In the genomic region with DNA sequence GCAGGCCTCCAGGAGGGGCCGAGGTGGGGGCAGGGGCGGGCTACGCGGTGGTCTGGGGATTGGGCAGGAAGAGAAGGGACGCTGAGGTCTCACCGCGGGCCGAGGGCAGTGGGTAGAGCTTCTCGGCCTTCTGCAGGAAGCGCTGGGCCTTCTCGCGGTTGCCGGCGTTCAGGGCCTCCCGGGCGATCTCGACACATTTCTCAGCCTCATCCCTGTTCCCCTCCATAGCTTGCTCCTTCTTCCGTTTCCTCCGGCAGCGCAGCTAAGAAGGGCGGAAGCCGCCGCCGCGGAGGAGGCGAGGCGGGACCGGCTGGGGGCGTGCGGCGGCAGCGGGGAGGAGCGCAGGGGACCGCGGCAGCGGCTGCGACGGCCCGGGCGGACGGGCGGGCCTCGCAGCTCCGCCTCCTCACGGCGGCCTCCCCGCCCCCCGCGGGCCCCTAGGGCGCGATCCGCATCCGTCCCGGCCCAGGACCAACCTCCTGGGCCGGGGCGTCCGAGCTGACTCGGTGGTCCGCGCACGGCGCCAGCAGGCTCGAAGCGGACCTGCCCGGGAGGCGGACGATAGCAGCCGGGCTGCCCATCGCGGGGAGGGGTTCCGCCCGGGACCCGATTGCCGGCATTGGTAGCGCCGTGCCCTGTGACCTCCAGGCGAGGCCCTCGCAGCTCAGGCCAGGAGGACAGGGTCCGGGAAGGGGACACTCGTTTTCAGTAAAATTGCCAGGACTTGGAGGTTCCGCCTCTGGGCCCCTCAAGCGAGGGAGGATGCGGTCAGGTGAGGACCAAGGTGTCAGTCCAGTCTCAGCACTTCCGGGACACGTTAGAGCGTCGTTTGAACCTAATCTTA, we compare ENCODE assay signal across 8 cellular contexts. TPM values are rescaled to one million over a fixed set of nuclear protein-coding genes. Genes with fewer than 3 reads are reported as not detected.
DNase-seq lines count a peak whose midpoint lies in the region; ATAC-seq and TF ChIP-seq lines count a peak whose summit lies in the region.

A gene (minus strand): TSS at position 273 of the 844 bp plus-strand sequence. CDS start 47 bp downstream, at position 226.

- POLR2A ChIA-PET in AG04449 (lab: Yijun Ruan, JAX): no interaction called here

- H3K4me1 ChIP-seq in liver (ENCODE audit: control insufficient read depth in 4 of 4, insufficient read depth in 4 of 4, low read length in 3 of 4): peaks cover 3 to 36% (median 24%) of the 10 kb centered on the region in 4 donors

- TF ChIP-seq CTCF in AG04449 (IDR thresholded peaks at IDR 0.05; ENCODE audit: insufficient read depth, low read length, missing control alignments): no peak
- TF ChIP-seq CTCF in liver (IDR thresholded peaks at IDR 0.05; ENCODE audit: low read depth, low read length, missing input control): no peak

- TF ChIP-seq RAD21 in liver (IDR thresholded peaks at IDR 0.05): no peak

- no peaks in the 10 kb centered on the region for H3K36me3 ChIP-seq in liver (ENCODE audit: control insufficient read depth in 4 of 4, insufficient read depth in 3 of 4, low read depth in 1 of 4, low read length in 3 of 4)

- peak within 1 kb of the TSS; percentile 84 to 90 for H3K27ac ChIP-seq in liver (ENCODE audit: low read depth in 1 of 2, low read length in 2 of 2)

- H3K27me3 ChIP-seq in liver (ENCODE audit: control insufficient read depth in 4 of 4, insufficient read depth in 4 of 4, low read length in 3 of 4): no peaks in the 10 kb centered on the region

- peak within 1 kb of the TSS; percentile 82 for H3K4me3 ChIP-seq in AG04449 (ENCODE audit: low read depth, low read length)
- peak within 1 kb of the TSS; percentile 63 to 98 (median 93) for H3K4me3 ChIP-seq in liver (ENCODE audit: low read depth in 1 of 3, low read length in 3 of 3)

- ATAC-seq in GM18861 (IDR thresholded peaks at IDR 0.05; ENCODE audit: unreplicated experiment): peak; percentile 34
- ATAC-seq in HG03095 (IDR thresholded peaks at IDR 0.05; ENCODE audit: unreplicated experiment): peak; percentile 45

- peak within 1 kb of the TSS; percentile 75 to 76 for H3K9ac ChIP-seq in liver (ENCODE audit: low read depth in 1 of 2, low read length in 2 of 2)

- H3K9me3 ChIP-seq in liver (ENCODE audit: control insufficient read depth in 4 of 4, low read length in 3 of 4): no peaks in the 10 kb centered on the region

- under 1% methylated on average over 87 of the region's 87 CpGs for WGBS in liver

- no peak for DNase-seq in AG04449 (ENCODE audit: low read depth, low spot score)
- DNase-seq in NCI-H460 (ENCODE audit: extremely low read depth, low read depth): peak; percentile 54
- DNase-seq in activated CD4-positive, alpha-beta T cell treated with anti-CD3 and anti-CD28 coated beads, Interleukin-2, amount 50 U/mL, for 1 hour: peak; percentile 78
- DNase-seq in dermis blood vessel endothelial cell: peak; percentile 81
- DNase-seq in stimulated activated CD4-positive, alpha-beta T cell treated with anti-CD3 and anti-CD28 coated beads, Interleukin-4, amount 100 ng/mL, for 24 hours: peak; percentile 78

- CTCF ChIA-PET in AG04449 (lab: Yijun Ruan, JAX): interaction anchor here (1.1 to 2.6 kb wide), 9 partner anchors 11 to 383 kb away, joined by 3 to 12 read pairs (median 5); a partner anchor contains a TSS

TF ChIP-seq in liver, 16 proteins besides CTCF, POLR2A, EP300 and RAD21:
- peak; percentile 44 to 60 for TF ChIP-seq GABPA (IDR thresholded peaks at IDR 0.05 in 1 of 2, conservative IDR thresholded peaks at IDR 0.05 in 1 of 2)
- TF ChIP-seq FOXA2 (IDR thresholded peaks at IDR 0.05): no peak
- TF ChIP-seq HNF4A (conservative IDR thresholded peaks at IDR 0.05): peak in 1 of 2 donors; percentile 10
TF ChIP-seq in liver: peak in this region for 2.

RNA-seq across cellular contexts. Expression of the gene that starts here (rescaled TPM):
- total RNA-seq in NCI-H460 (2014; rRNA removed; shearing (Covaris generic)): 27.6 and 29.8 TPM in 2 replicates
- 19.8 and 27.5 TPM in 2 replicates for polyA plus RNA-seq in NCI-H460 (2014; cell fraction: nucleus; rRNA removed)
- total RNA-seq in dermis blood vessel endothelial cell (59.3 and 79.0 TPM in 2 replicates), liver (10 to 100 TPM in 1 of 2 donors, 1 to 10 TPM in 1; 9.5 to 15.1 TPM)
- polyA plus RNA-seq in liver: 1 to 10 TPM; 8.1 to 8.3 TPM
